Comparison of ENCODE assay signal across 8 cellular contexts in the genomic region with DNA sequence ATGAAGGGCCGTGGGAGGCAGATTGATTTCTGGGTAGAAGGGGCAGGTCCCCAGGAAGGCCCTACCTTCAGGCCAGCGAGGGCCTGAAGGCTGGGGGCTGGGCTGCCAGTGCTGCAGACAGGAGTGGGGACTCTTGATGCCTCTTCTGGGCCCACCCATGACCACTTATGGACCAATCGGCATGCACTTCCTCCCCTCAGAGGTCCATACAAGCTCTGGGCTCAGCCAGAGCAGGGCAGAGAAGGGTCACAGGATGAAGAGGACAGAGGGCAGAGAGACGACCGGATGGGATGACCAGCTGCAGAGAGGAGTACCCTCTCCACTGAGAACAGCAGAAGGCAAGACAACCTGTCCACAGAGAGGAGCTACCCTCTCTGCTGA.
DNase-seq lines count a peak whose midpoint lies in the region; ATAC-seq and TF ChIP-seq lines count a peak whose summit lies in the region.

No MANE protein-coding gene starts in this region.

- H3K9ac ChIP-seq in MM.1S (ENCODE audit: low read length) (peak overlapping the region; percentile 13; the same call in 1 of the 2 replicates), duodenal mucosa (ENCODE audit: low read depth in 1 of 2, low read length in 2 of 2) (peak overlapping the region in 1 of 2 donors; percentile 52)

- peaks cover 6% of the 10 kb centered on the region for H3K4me1 ChIP-seq in MM.1S (ENCODE audit: low read length)
- peaks cover 8 to 18% of the 10 kb centered on the region in 2 donors for H3K4me1 ChIP-seq in duodenal mucosa (ENCODE audit: control insufficient read depth in 1 of 2, insufficient read depth in 2 of 2, low read length in 2 of 2)
- peaks cover 9 to 10% of the 10 kb centered on the region in 2 experiments for H3K4me1 ChIP-seq in neutrophil (ENCODE audit: control insufficient read depth in 1 of 2, insufficient read depth in 1 of 2, low read depth in 1 of 2, low read length in 1 of 2)

- no peaks in the 10 kb centered on the region for H3K79me2 ChIP-seq in MM.1S (ENCODE audit: low read length)

- no peaks in the 10 kb centered on the region for H3K36me3 ChIP-seq in MM.1S (replicated peaks; ENCODE audit: insufficient read depth, low read length)
- no peaks in the 10 kb centered on the region for H3K36me3 ChIP-seq in duodenal mucosa (ENCODE audit: control insufficient read depth in 1 of 2, insufficient read depth in 2 of 2, low read length in 2 of 2)
- H3K36me3 ChIP-seq in neutrophil: no peaks in the 10 kb centered on the region
- H3K36me3 ChIP-seq in MG63: no peaks in the 10 kb centered on the region

- TF ChIP-seq CTCF in MM.1S (IDR thresholded peaks at IDR 0.05; ENCODE audit: low read length): no peak
- TF ChIP-seq CTCF in neutrophil (IDR thresholded peaks at IDR 0.05): no peak

- no peaks in the 10 kb centered on the region for H4K20me1 ChIP-seq in MM.1S (ENCODE audit: insufficient read depth, low read length)

- H2AFZ ChIP-seq in MM.1S (ENCODE audit: low read length): peak overlapping the region; percentile 73

- DNase-seq in EH (ENCODE audit: low read depth): peak; percentile 31
- no peak for DNase-seq in MM.1S
- DNase-seq in SW480 (ENCODE audit: low spot score): no peak
- DNase-seq in CD1c-positive myeloid dendritic cell (ENCODE audit: extremely low spot score): no peak
- no peak for DNase-seq in MG63

- H3K27ac ChIP-seq in MM.1S (ENCODE audit: low read length) (no peak overlapping the region), duodenal mucosa (ENCODE audit: low read depth, low read length) (no peak overlapping the region), neutrophil (peak overlapping the region; percentile 59)

- H3F3A ChIP-seq in MM.1S (ENCODE audit: insufficient read depth, low read length): no peaks in the 10 kb centered on the region

- peak overlapping the region; percentile 75 for H3K4me2 ChIP-seq in MM.1S (ENCODE audit: low read depth, low read length)

- no peaks in the 10 kb centered on the region for H3K9me2 ChIP-seq in MM.1S (replicated peaks; ENCODE audit: insufficient read depth, low read length)

- H3K9me3 ChIP-seq in MM.1S (replicated peaks; ENCODE audit: insufficient read depth, low read length) (no peaks in the 10 kb centered on the region), duodenal mucosa (ENCODE audit: control insufficient read depth in 1 of 2, low read length in 2 of 2) (peaks cover 7 to 8% of the 10 kb centered on the region in 2 donors), neutrophil (peaks cover 6% of the 10 kb centered on the region), MG63 (no peaks in the 10 kb centered on the region)

- H3K4me3 ChIP-seq in MM.1S (ENCODE audit: low read length) (peak overlapping the region; percentile 47; the same call in 1 of the 2 replicates), duodenal mucosa (ENCODE audit: low read depth in 1 of 2, low read length in 2 of 2) (peak overlapping the region; percentile 61 to 67), neutrophil (ENCODE audit: low read depth in 1 of 2, low read length in 1 of 2) (peak overlapping the region; percentile 55 to 62), MG63 (no peak overlapping the region)

- H3K27me3 ChIP-seq in MM.1S (replicated peaks; ENCODE audit: insufficient read depth, low read length): no peaks in the 10 kb centered on the region
- H3K27me3 ChIP-seq in duodenal mucosa (ENCODE audit: control insufficient read depth in 1 of 2, insufficient read depth in 2 of 2, low read length in 2 of 2): no peaks in the 10 kb centered on the region
- H3K27me3 ChIP-seq in neutrophil: peaks cover 11% of the 10 kb centered on the region
- H3K27me3 ChIP-seq in MG63: no peaks in the 10 kb centered on the region

- ATAC-seq in GM21717 (IDR thresholded peaks at IDR 0.05; ENCODE audit: unreplicated experiment): peak; percentile 36
